In the genomic region with DNA sequence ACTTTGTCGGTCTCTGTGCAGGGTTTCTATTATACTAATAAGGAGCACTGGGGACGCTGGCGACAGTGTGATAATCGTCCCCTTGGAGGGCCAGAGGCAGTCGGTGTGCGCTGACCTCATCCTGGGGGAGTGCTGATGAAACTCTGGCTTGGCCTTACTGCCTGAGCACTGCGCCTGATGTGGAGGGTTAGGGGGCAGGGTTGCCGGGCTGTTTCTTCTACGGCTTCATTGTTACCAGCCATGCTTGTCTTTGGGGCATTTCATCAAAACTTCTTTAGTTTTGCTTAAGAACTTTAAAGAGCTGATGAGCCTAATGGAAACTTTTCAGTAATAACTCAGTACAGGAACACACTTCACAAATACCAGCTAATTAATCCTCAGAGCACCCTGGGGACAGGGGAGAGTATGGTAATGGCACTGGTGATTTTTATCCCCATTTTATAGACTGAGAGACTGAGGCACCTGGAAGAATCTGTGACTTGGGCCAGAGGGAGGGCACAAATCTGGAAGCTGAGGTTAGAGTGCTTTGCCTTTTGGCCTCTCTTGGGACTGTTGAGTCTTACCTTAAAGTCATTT, we compare ENCODE assay signal across 13 cellular contexts.
DNase-seq lines count a peak whose midpoint lies in the region; TF ChIP-seq lines count a peak whose summit lies in the region.
"Had no signal": no experiment of that assay in that cellular context is flagged by ENCODE, and none has a peak within 500 bp of the region (broad histone marks: within the 10 kb centered on the region; RNA-seq: fewer than 3 reads in every experiment).

No MANE protein-coding gene starts in this region.

- TF ChIP-seq CTCF in fibroblast of pulmonary artery (IDR thresholded peaks at IDR 0.05; ENCODE audit: low read length, missing control alignments): no peak

- POLR2A ChIA-PET in CD8-positive, alpha-beta memory T cell (lab: Charles Lee): no interaction called here

- H3K9ac ChIP-seq in HUES48 (ENCODE audit: low read depth, low read length): peak overlapping the region; percentile 54
- no peak overlapping the region for H3K9ac ChIP-seq in neuronal stem cell (ENCODE audit: low read depth, low read length, poor library complexity)
- H3K9ac ChIP-seq: BLaER1 had no signal

- H2BK12ac ChIP-seq in neuronal stem cell (ENCODE audit: low read length): no peak overlapping the region

- no peak overlapping the region for H4K91ac ChIP-seq in neuronal stem cell (ENCODE audit: low read depth, low read length, poor library complexity)

- H3K36me3 Mint-ChIP-seq in CD8-positive, alpha-beta memory T cell: peaks cover 0 to 5% (median 0%) of the 10 kb centered on the region in 3 donors

- no peaks in the 10 kb centered on the region for H3K27me3 Mint-ChIP-seq in CD8-positive, alpha-beta memory T cell

- H2AFZ ChIP-seq in neuronal stem cell (ENCODE audit: low read length): peak overlapping the region; percentile 11

- H3K4ac ChIP-seq in neuronal stem cell (ENCODE audit: low read length): no peak overlapping the region

- no peak overlapping the region for H3K23ac ChIP-seq in neuronal stem cell (ENCODE audit: low read depth, low read length, poor library complexity)

- H3K4me3 Mint-ChIP-seq in CD8-positive, alpha-beta memory T cell: no peak overlapping the region
- H3K4me3 Mint-ChIP-seq: mesothelial cell of epicardium had no signal

- no peak overlapping the region for H2AK5ac ChIP-seq in neuronal stem cell (ENCODE audit: low read depth, low read length)

- no peaks in the 10 kb centered on the region for H3K79me1 ChIP-seq in neuronal stem cell (ENCODE audit: low read depth, low read length)

- H3K27ac Mint-ChIP-seq in CD8-positive, alpha-beta memory T cell: peak overlapping the region in 6 of 8 donors; percentile 17 to 77 (median 57)
- H3K27ac Mint-ChIP-seq: mesothelial cell of epicardium had no signal

- CTCF ChIA-PET in CD8-positive, alpha-beta memory T cell (lab: Charles Lee): no interaction called here

- no peak overlapping the region for H3K18ac ChIP-seq in neuronal stem cell (ENCODE audit: low read length)

- no peaks in the 10 kb centered on the region for H3K9me3 ChIP-seq in CD8-positive, alpha-beta memory T cell (ENCODE audit: low read length)
- H3K9me3 ChIP-seq in HUES48 (ENCODE audit: control insufficient read depth, insufficient read depth, low read length): no peaks in the 10 kb centered on the region
- H3K9me3 ChIP-seq in neuronal stem cell (replicated peaks in 1 of 2; ENCODE audit: control insufficient read depth in 2 of 2, insufficient read depth in 1 of 2, low read depth in 1 of 2, low read length in 2 of 2): no peaks in the 10 kb centered on the region
- H3K9me3 ChIP-seq: BLaER1 had no signal

- H3K4me3 ChIP-seq in CD8-positive, alpha-beta memory T cell (ENCODE audit: low read length): no peak overlapping the region
- H3K4me3 ChIP-seq in HUES48 (ENCODE audit: low read depth, low read length): no peak overlapping the region
- no peak overlapping the region for H3K4me3 ChIP-seq in fibroblast of pulmonary artery (replicated peaks; ENCODE audit: low read depth, low read length)
- no peak overlapping the region for H3K4me3 ChIP-seq in neuronal stem cell (ENCODE audit: low read length in 2 of 2)
- H3K4me3 ChIP-seq: BLaER1 had no signal

- H2BK15ac ChIP-seq in neuronal stem cell (ENCODE audit: low read length): no peak overlapping the region

- H3K27ac ChIP-seq in CD8-positive, alpha-beta memory T cell (ENCODE audit: low read depth, low read length): no peak overlapping the region
- peak overlapping the region; percentile 65 for H3K27ac ChIP-seq in HUES48 (ENCODE audit: low read depth, low read length)
- peak overlapping the region; percentile 45 for H3K27ac ChIP-seq in neuronal stem cell (replicated peaks; ENCODE audit: low read length)
- H3K27ac ChIP-seq: BLaER1 had no signal

- no peak overlapping the region for H4K8ac ChIP-seq in neuronal stem cell (ENCODE audit: low read depth, low read length)

- no peak overlapping the region for H2BK5ac ChIP-seq in neuronal stem cell (ENCODE audit: low read length)

- no peak overlapping the region for H3K14ac ChIP-seq in neuronal stem cell (ENCODE audit: low read length)

- no peaks in the 10 kb centered on the region for H3K4me1 ChIP-seq in CD8-positive, alpha-beta memory T cell (ENCODE audit: insufficient read depth, low read length)
- H3K4me1 ChIP-seq in HUES48 (ENCODE audit: control insufficient read depth, insufficient read depth, low read length): peaks cover 22% of the 10 kb centered on the region
- H3K4me1 ChIP-seq in neuronal stem cell (ENCODE audit: control insufficient read depth in 2 of 2, insufficient read depth in 1 of 2, low read depth in 1 of 2, low read length in 2 of 2): peaks cover 21 to 24% of the 10 kb centered on the region in 2 donors

- no peaks in the 10 kb centered on the region for H3K36me3 ChIP-seq in CD8-positive, alpha-beta memory T cell (ENCODE audit: insufficient read depth, low read length)
- no peaks in the 10 kb centered on the region for H3K36me3 ChIP-seq in HUES48 (ENCODE audit: control insufficient read depth, insufficient read depth, low read length)
- no peaks in the 10 kb centered on the region for H3K36me3 ChIP-seq in neuronal stem cell (replicated peaks in 1 of 2; ENCODE audit: control insufficient read depth in 2 of 2, insufficient read depth in 2 of 2, low read length in 2 of 2)

- no peaks in the 10 kb centered on the region for H3K9me3 Mint-ChIP-seq in CD8-positive, alpha-beta memory T cell
- H3K9me3 Mint-ChIP-seq: mesothelial cell of epicardium had no signal

- H3K4me2 ChIP-seq in neuronal stem cell (ENCODE audit: insufficient read depth, low read length, poor library complexity, severe bottlenecking): no peak overlapping the region

- no CpG with 5 or more reads among the region's 9 CpGs for WGBS in neuronal stem cell (ENCODE audit: extremely low coverage in 2 of 2, insufficient read length in 2 of 2, insufficient replicate concordance in 1 of 2), 2 donors

- H3K27me3 ChIP-seq in CD8-positive, alpha-beta memory T cell (ENCODE audit: insufficient read depth, low read length, poor library complexity, severe bottlenecking): no peaks in the 10 kb centered on the region
- no peaks in the 10 kb centered on the region for H3K27me3 ChIP-seq in HUES48 (ENCODE audit: control insufficient read depth, insufficient read depth, low read length)
- no peaks in the 10 kb centered on the region for H3K27me3 ChIP-seq in neuronal stem cell (ENCODE audit: control insufficient read depth in 3 of 3, insufficient read depth in 3 of 3, low read depth in 1 of 3, low read length in 3 of 3)
- H3K27me3 ChIP-seq: BLaER1 had no signal

- peaks cover 17 to 20% (median 19%) of the 10 kb centered on the region in 3 donors for H3K4me1 Mint-ChIP-seq in CD8-positive, alpha-beta memory T cell

- no peak for DNase-seq in CD8-positive, alpha-beta memory T cell
- DNase-seq in fibroblast of pulmonary artery (ENCODE audit: low read depth) (peak; percentile 31), neuronal stem cell (ENCODE audit: low spot score) (no peak), SKM-1 treated with dmso at 0.1 percent for 144 hours (lab: John Stamatoyannopoulos, UW; ENCODE audit: unreplicated experiment) (no peak), NCI-H82 (lab: John Stamatoyannopoulos, UW) (no peak), GM19240 (ENCODE audit: insufficient read length, low spot score) (no peak)
- DNase-seq in activated CD8-positive, alpha-beta memory T cell treated with anti-CD3 and anti-CD28 coated beads, Interleukin-2, amount 50 U/mL, for 48 hours: no peak
- DNase-seq: NCI-H2029, posterior cingulate gyrus, SHP77 treated with DMSO at 0.1 percent for 48 hours had no signal

- no peak overlapping the region for H2BK120ac ChIP-seq in neuronal stem cell (ENCODE audit: low read depth, low read length)
